ENCODE assay signal across 1 cellular context in genomic region chr18:80200932-80201672, GRCh38.
TF ChIP-seq lines count a peak whose summit lies in the region.

No MANE protein-coding gene starts in this region.

TF ChIP-seq in IMR-90, 13 proteins besides CTCF, POLR2A, EP300 and RAD21 (continued from another document):
- TF ChIP-seq ELK1 (IDR thresholded peaks at IDR 0.05; ENCODE audit: borderline replicate concordance, low read depth, low read length) (no peak), RCOR1 (IDR thresholded peaks at IDR 0.05; ENCODE audit: insufficient replicate concordance, low read length) (no peak)
